10 cellular contexts compared by ENCODE assay signal in the genomic region with DNA sequence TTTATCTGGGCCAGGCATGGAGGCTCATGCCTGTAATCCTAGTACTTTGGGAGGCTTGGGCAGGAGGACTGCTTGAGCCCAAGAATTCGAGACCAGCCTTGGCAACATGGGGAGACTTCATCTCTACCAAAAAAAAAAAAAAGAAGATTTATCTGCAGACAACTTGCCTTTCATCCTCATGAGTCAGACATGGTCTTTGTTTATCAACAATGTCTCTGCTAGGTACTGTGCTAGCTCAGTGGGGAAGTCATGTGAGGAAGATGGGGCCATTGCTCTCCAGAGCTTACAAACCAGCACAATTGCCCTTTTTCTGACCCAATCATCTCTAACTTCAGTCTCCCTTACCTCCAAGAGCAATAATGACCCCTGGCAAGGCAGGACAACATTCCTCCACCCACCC. TPM values are rescaled to one million over a fixed set of nuclear protein-coding genes. Genes with fewer than 3 reads are reported as not detected.
A peak's percentile ranks its signal among the peaks of the same experiment; 100 is the strongest.
DNase-seq lines count a peak whose midpoint lies in the region; ATAC-seq and TF ChIP-seq lines count a peak whose summit lies in the region.
"Had no signal": no experiment of that assay in that cellular context is flagged by ENCODE, and none has a peak within 500 bp of the region (broad histone marks: within the 10 kb centered on the region; RNA-seq: fewer than 3 reads in every experiment).

No MANE protein-coding gene starts in this region.

- TF ChIP-seq CTCF in activated CD8-positive, alpha-beta T cell treated with anti-CD3 and anti-CD28 coated beads for 36 hours (IDR thresholded peaks at IDR 0.05), result no peak
- TF ChIP-seq CTCF in fibroblast of the aortic adventitia (IDR thresholded peaks at IDR 0.05; ENCODE audit: insufficient read depth, low read length), result no peak
- TF ChIP-seq CTCF in stomach (IDR thresholded peaks at IDR 0.05), result no peak

- H3K36me3 ChIP-seq in stomach, result peaks cover under 1 to 37% (median 32%) of the 10 kb centered on the region in 4 donors

- WGBS in stomach, 5 donors, result 57 to 86% (median 76%) methylated on average over 1 of the region's 1 CpG

- H3K27me3 Mint-ChIP-seq in activated T-cell treated with anti-CD3 and anti-CD28 coated beads, Interleukin-2, amount 50 U/mL, for 72 hours (ENCODE audit: low read depth), result no peaks in the 10 kb centered on the region
- H3K27me3 Mint-ChIP-seq in activated CD8-positive, alpha-beta T cell treated with anti-CD3 and anti-CD28 coated beads for 36 hours, result no peaks in the 10 kb centered on the region
- no peaks in the 10 kb centered on the region for H3K27me3 Mint-ChIP-seq in stimulated activated naive B cell treated with anti-CD40 and anti-IgM and Interleukin-4, amounts not matched to agents 10 μg/mL and 1 μg/mL and 100 μg/mL, for 72 hours

- H3K4me1 Mint-ChIP-seq in activated T-cell treated with anti-CD3 and anti-CD28 coated beads, Interleukin-2, amount 50 U/mL, for 72 hours (ENCODE audit: low read depth), result peaks cover 30% of the 10 kb centered on the region
- peaks cover 29% of the 10 kb centered on the region for H3K4me1 Mint-ChIP-seq in activated CD8-positive, alpha-beta T cell treated with anti-CD3 and anti-CD28 coated beads for 36 hours (ENCODE audit: low read depth)
- peaks cover 20 to 40% of the 10 kb centered on the region in 2 donors for H3K4me1 Mint-ChIP-seq in stimulated activated naive B cell treated with anti-CD40 and anti-IgM and Interleukin-4, amounts not matched to agents 10 μg/mL and 1 μg/mL and 100 μg/mL, for 72 hours

- H3K36me3 Mint-ChIP-seq in activated T-cell treated with anti-CD3 and anti-CD28 coated beads, Interleukin-2, amount 50 U/mL, for 72 hours (ENCODE audit: insufficient read depth in 2 of 2), result peaks cover 5 to 9% of the 10 kb centered on the region in 2 donors
- peaks cover 11% of the 10 kb centered on the region for H3K36me3 Mint-ChIP-seq in activated CD8-positive, alpha-beta T cell treated with anti-CD3 and anti-CD28 coated beads for 36 hours (ENCODE audit: low read depth)
- peaks cover 13 to 18% of the 10 kb centered on the region in 2 donors for H3K36me3 Mint-ChIP-seq in stimulated activated naive B cell treated with anti-CD40 and anti-IgM and Interleukin-4, amounts not matched to agents 10 μg/mL and 1 μg/mL and 100 μg/mL, for 72 hours

- POLR2A ChIA-PET in activated CD8-positive, alpha-beta T cell treated with anti-CD3 and anti-CD28 coated beads for 36 hours (lab: Charles Lee), result interaction anchor here (1.0 to 1.8 kb wide), 2 partner anchors 11 to 136 kb away, joined by 4 read pairs; no protein-coding TSS in a partner anchor

- H3K27ac Mint-ChIP-seq in activated T-cell treated with anti-CD3 and anti-CD28 coated beads, Interleukin-2, amount 50 U/mL, for 72 hours, result peak overlapping the region; percentile 67
- no peak overlapping the region for H3K27ac Mint-ChIP-seq in activated CD8-positive, alpha-beta T cell treated with anti-CD3 and anti-CD28 coated beads for 36 hours
- H3K27ac Mint-ChIP-seq in stimulated activated naive B cell treated with anti-CD40 and anti-IgM and Interleukin-4, amounts not matched to agents 10 μg/mL and 1 μg/mL and 100 μg/mL, for 72 hours, result no peak overlapping the region

- intact Hi-C loops in activated CD8-positive, alpha-beta T cell treated with anti-CD3 and anti-CD28 coated beads for 36 hours (cut with micrococcal nuclease), result no loop called here
- intact Hi-C loops in stomach (cut with DNase I; ENCODE audit: low total_unique reads), result loop anchor here (10.0 kb wide), 1 partner anchor 122 kb away; no protein-coding TSS in a partner anchor

- TF ChIP-seq EP300 in stomach (IDR thresholded peaks at IDR 0.05), result no peak

- H3K9me3 ChIP-seq in stomach, result no peaks in the 10 kb centered on the region
- H3K9me3 ChIP-seq: heart left ventricle had no signal

- ATAC-seq in activated T-cell treated with anti-CD3 and anti-CD28 coated beads, Interleukin-2, amount 50 U/mL, for 72 hours (replicated peaks in 1 of 2), result no peak
- ATAC-seq in activated CD8-positive, alpha-beta T cell treated with anti-CD3 and anti-CD28 coated beads for 36 hours, result no peak
- ATAC-seq in stimulated activated naive B cell treated with anti-CD40 and anti-IgM and Interleukin-4, amounts not matched to agents 10 μg/mL and 1 μg/mL and 100 μg/mL, for 72 hours (replicated peaks), result no peak
- no peak for ATAC-seq in HG02642 (IDR thresholded peaks at IDR 0.05; ENCODE audit: poor library complexity, unreplicated experiment)
- ATAC-seq: heart left ventricle had no signal

- H3K27me3 ChIP-seq in stomach, result no peaks in the 10 kb centered on the region
- H3K27me3 ChIP-seq: heart left ventricle had no signal

- H3K9me3 Mint-ChIP-seq in activated T-cell treated with anti-CD3 and anti-CD28 coated beads, Interleukin-2, amount 50 U/mL, for 72 hours, result no peaks in the 10 kb centered on the region
- H3K9me3 Mint-ChIP-seq in activated CD8-positive, alpha-beta T cell treated with anti-CD3 and anti-CD28 coated beads for 36 hours, result no peaks in the 10 kb centered on the region
- no peaks in the 10 kb centered on the region for H3K9me3 Mint-ChIP-seq in stimulated activated naive B cell treated with anti-CD40 and anti-IgM and Interleukin-4, amounts not matched to agents 10 μg/mL and 1 μg/mL and 100 μg/mL, for 72 hours

- TF ChIP-seq POLR2A in stomach (IDR thresholded peaks at IDR 0.05), result no peak

- H3K27ac ChIP-seq in stomach, result peak overlapping the region in 1 of 5 donors; percentile 91

- peaks cover 20 to 42% (median 32%) of the 10 kb centered on the region in 4 donors for H3K4me1 ChIP-seq in stomach

- CTCF ChIA-PET in activated CD8-positive, alpha-beta T cell treated with anti-CD3 and anti-CD28 coated beads for 36 hours (lab: Charles Lee), result interaction anchor here (4.3 kb wide), 1 partner anchor 11 kb away, joined by 38 read pairs; no protein-coding TSS in a partner anchor

- H3K4me3 ChIP-seq in fibroblast of the aortic adventitia (ENCODE audit: low read depth, low read length) (peak overlapping the region; percentile 100), stomach (peak overlapping the region in 1 of 4 donors; percentile 92)

- peak overlapping the region; percentile 92 to 94 for H3K4me3 Mint-ChIP-seq in activated T-cell treated with anti-CD3 and anti-CD28 coated beads, Interleukin-2, amount 50 U/mL, for 72 hours
- H3K4me3 Mint-ChIP-seq in activated CD8-positive, alpha-beta T cell treated with anti-CD3 and anti-CD28 coated beads for 36 hours, result peak overlapping the region; percentile 85
- peak overlapping the region; percentile 91 to 98 for H3K4me3 Mint-ChIP-seq in stimulated activated naive B cell treated with anti-CD40 and anti-IgM and Interleukin-4, amounts not matched to agents 10 μg/mL and 1 μg/mL and 100 μg/mL, for 72 hours

- DNase-seq in activated T-cell treated with anti-CD3 and anti-CD28 coated beads, Interleukin-2, amount 50 U/mL, for 72 hours, result no peak
- no peak for DNase-seq in activated T-cell treated with anti-CD3 and anti-CD28 coated beads, Interleukin-2, amount 50 U/mL, for 1 hour
- no peak for DNase-seq in activated CD8-positive, alpha-beta T cell treated with anti-CD3 and anti-CD28 coated beads for 36 hours
- DNase-seq in fibroblast of the aortic adventitia (ENCODE audit: low read depth), result no peak
- no peak for DNase-seq in stimulated activated naive B cell treated with anti-CD40 and anti-IgM and Interleukin-4, amounts not matched to agents 10 μg/mL and 1 μg/mL and 100 μg/mL, for 72 hours
- DNase-seq in activated effector memory CD4-positive, alpha-beta T cell treated with Interleukin-2 at 50 U/mL for 16 hours, result no peak
- no peak for DNase-seq in stomach
- DNase-seq: heart left ventricle; stimulated activated naive CD4-positive, alpha-beta T cell had no signal

RNA-seq across cellular contexts. Expression of gene URM1, which starts 1.6 kb away (rescaled TPM):
- 10 to 100 TPM; 62.8 to 69.3 TPM for total RNA-seq in activated T-cell treated with anti-CD3 and anti-CD28 coated beads, Interleukin-2, amount 50 U/mL, for 72 hours
- total RNA-seq in activated CD8-positive, alpha-beta T cell treated with anti-CD3 and anti-CD28 coated beads for 36 hours, result 10 to 100 TPM; 56.3 to 60.2 TPM
- total RNA-seq in fibroblast of the aortic adventitia (ENCODE audit: low replicate concordance) (33.8 and 46.4 TPM in 2 replicates), stomach (10 to 100 TPM in 3 of 5 donors, 1 to 10 TPM in 1, under 1 TPM in 1; 0.58 to 28.3 (median 10.1) TPM)
- 10 to 100 TPM; 41.0 to 59.3 (median 49.7) TPM for polyA plus RNA-seq in stomach

RNA-seq across cellular contexts. Expression of gene SLC27A4, which starts 32.5 kb away (rescaled TPM):
- total RNA-seq in activated T-cell treated with anti-CD3 and anti-CD28 coated beads, Interleukin-2, amount 50 U/mL, for 72 hours, result 10 to 100 TPM; 10.2 to 10.8 TPM
- total RNA-seq in activated CD8-positive, alpha-beta T cell treated with anti-CD3 and anti-CD28 coated beads for 36 hours, result 10 to 100 TPM; 10.5 to 11.2 TPM
- total RNA-seq in fibroblast of the aortic adventitia (ENCODE audit: low replicate concordance) (23.5 and 27.9 TPM in 2 replicates), stomach (100 to 1,000 TPM in 1 of 5 donors, 10 to 100 TPM in 3, 1 to 10 TPM in 1; 9.0 to 200 (median 24.1) TPM)
- 10 to 100 TPM in 2 of 3 donors, 1 to 10 TPM in 1; 6.0 to 21.4 (median 20.1) TPM for polyA plus RNA-seq in stomach

RNA-seq across cellular contexts. Expression of gene CERCAM, which starts 47.9 kb away (rescaled TPM):
- total RNA-seq in activated T-cell treated with anti-CD3 and anti-CD28 coated beads, Interleukin-2, amount 50 U/mL, for 72 hours, result 1 to 10 TPM; 2.7 to 5.9 TPM
- total RNA-seq in activated CD8-positive, alpha-beta T cell treated with anti-CD3 and anti-CD28 coated beads for 36 hours, result 1 to 10 TPM; 3.3 to 3.5 TPM
- 74.9 and 109 TPM in 2 replicates for total RNA-seq in fibroblast of the aortic adventitia (ENCODE audit: low replicate concordance)
- 10 to 100 TPM in 4 of 5 donors, 1 to 10 TPM in 1; 5.5 to 22.8 (median 13.9) TPM for total RNA-seq in stomach
- 10 to 100 TPM in 2 of 3 donors, 1 to 10 TPM in 1; 6.3 to 12.1 (median 10.6) TPM for polyA plus RNA-seq in stomach

RNA-seq across cellular contexts. Expression of gene COQ4, which starts 50.1 kb away (rescaled TPM):
- total RNA-seq in activated T-cell treated with anti-CD3 and anti-CD28 coated beads, Interleukin-2, amount 50 U/mL, for 72 hours, result 10 to 100 TPM; 29.4 to 35.8 TPM
- total RNA-seq in activated CD8-positive, alpha-beta T cell treated with anti-CD3 and anti-CD28 coated beads for 36 hours, result 10 to 100 TPM; 31.9 to 33.5 TPM
- total RNA-seq in fibroblast of the aortic adventitia (ENCODE audit: low replicate concordance), result 13.5 and 34.9 TPM in 2 replicates
- 100 to 1,000 TPM in 1 of 5 donors, 10 to 100 TPM in 4; 10.5 to 156 (median 55.9) TPM for total RNA-seq in stomach
- polyA plus RNA-seq in stomach, result 10 to 100 TPM; 56.8 to 92.4 (median 70.5) TPM

RNA-seq across cellular contexts. Expression of gene TRUB2, which starts 50.5 kb away (rescaled TPM):
- 10 to 100 TPM; 17.6 to 24.4 TPM for total RNA-seq in activated T-cell treated with anti-CD3 and anti-CD28 coated beads, Interleukin-2, amount 50 U/mL, for 72 hours
- 10 to 100 TPM; 29.7 to 30.1 TPM for total RNA-seq in activated CD8-positive, alpha-beta T cell treated with anti-CD3 and anti-CD28 coated beads for 36 hours
- total RNA-seq in fibroblast of the aortic adventitia (ENCODE audit: low replicate concordance) (13.6 and 26.2 TPM in 2 replicates), stomach (10 to 100 TPM in 2 of 5 donors, 1 to 10 TPM in 3; 4.9 to 15.9 (median 7.6) TPM)
- polyA plus RNA-seq in stomach, result 10 to 100 TPM; 11.9 to 15.6 (median 15.3) TPM
